24 cellular contexts compared by ENCODE assay signal in the genomic region with DNA sequence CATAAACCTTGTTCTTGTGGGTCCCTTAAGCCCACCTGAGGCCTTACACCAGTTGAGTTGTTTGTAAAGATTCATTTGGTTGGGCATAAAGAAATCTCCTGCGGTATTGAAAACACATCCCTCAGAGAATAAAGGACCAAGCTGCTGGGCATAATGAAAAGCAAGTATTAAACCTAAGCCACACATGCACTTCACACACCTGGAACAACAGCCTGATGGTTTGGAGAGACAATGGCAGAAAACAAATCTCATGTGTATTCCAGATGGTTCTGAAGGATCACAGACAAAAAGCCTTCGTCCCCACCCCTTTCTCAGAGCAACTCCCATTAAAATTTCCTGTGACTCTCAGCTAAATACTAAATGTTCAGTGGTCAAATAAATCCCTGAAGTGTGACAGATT. TPM values are rescaled to one million over a fixed set of nuclear protein-coding genes. Genes with fewer than 3 reads are reported as not detected.
"Had no signal": no experiment of that assay in that cellular context is flagged by ENCODE, and none has a peak within 500 bp of the region (broad histone marks: within the 10 kb centered on the region; RNA-seq: fewer than 3 reads in every experiment).

No MANE protein-coding gene starts in this region.

- H3K27me3 Mint-ChIP-seq: activated CD8-positive, alpha-beta memory T cell treated with anti-CD3 and anti-CD28 coated beads, Interleukin-2, amount 10 ng/mL, durations not matched to agents 7 days and 5 days had no signal

- H3K4me1 Mint-ChIP-seq: activated CD8-positive, alpha-beta memory T cell treated with anti-CD3 and anti-CD28 coated beads, Interleukin-2, amount 10 ng/mL, durations not matched to agents 7 days and 5 days; activated naive CD8-positive, alpha-beta T cell treated with anti-CD3 and anti-CD28 coated beads, Interleukin-2, amount 50 U/mL, for 24 hours; memory B cell; naive thymus-derived CD8-positive, alpha-beta T cell; stimulated activated memory B cell treated with anti-CD40 and anti-IgM and Interleukin-4, amounts not matched to agents 10 μg/mL and 1 μg/mL and 100 μg/mL, for 72 hours had no signal

- H3K36me3 Mint-ChIP-seq: activated CD8-positive, alpha-beta memory T cell treated with anti-CD3 and anti-CD28 coated beads, Interleukin-2, amount 10 ng/mL, durations not matched to agents 7 days and 5 days; memory B cell; naive thymus-derived CD8-positive, alpha-beta T cell; stimulated activated memory B cell treated with anti-CD40 and anti-IgM and Interleukin-4, amounts not matched to agents 10 μg/mL and 1 μg/mL and 100 μg/mL, for 72 hours had no signal

- H3K79me2 ChIP-seq: parathyroid adenoma had no signal

- H3K4me1 ChIP-seq: ascending aorta, breast epithelium, esophagus squamous epithelium, left ventricle myocardium inferior, parathyroid adenoma had no signal

- H3K9me3 ChIP-seq: ascending aorta, breast epithelium, esophagus squamous epithelium, left ventricle myocardium inferior, neutrophil had no signal

- H2AFZ ChIP-seq: parathyroid adenoma had no signal

- ATAC-seq: activated CD8-positive, alpha-beta memory T cell treated with anti-CD3 and anti-CD28 coated beads, Interleukin-2, amount 10 ng/mL, durations not matched to agents 7 days and 5 days; activated naive CD8-positive, alpha-beta T cell treated with anti-CD3 and anti-CD28 coated beads, Interleukin-2, amount 50 U/mL, for 24 hours; naive thymus-derived CD8-positive, alpha-beta T cell; stimulated activated memory B cell treated with anti-CD40 and anti-IgM and Interleukin-4, amounts not matched to agents 10 μg/mL and 1 μg/mL and 100 μg/mL, for 72 hours had no signal

- H3K9me3 Mint-ChIP-seq: activated naive CD4-positive, alpha-beta T cell treated with anti-CD3 and anti-CD28 coated beads for 36 hours; activated naive CD8-positive, alpha-beta T cell treated with anti-CD3 and anti-CD28 coated beads, Interleukin-2, amount 50 U/mL, for 24 hours; activated T-helper 2 cell treated with anti-CD3 and anti-CD28 coated beads, Interferon-gamma antibody, Interleukin-2, Interleukin-4, amounts not matched to agents 10 μg/mL and 5 μg/mL and 100 μg/mL, durations not matched to agents 14 hours and 24 hours and 36 hours had no signal

- H3K9ac ChIP-seq: parathyroid adenoma had no signal

- H3K4me3 Mint-ChIP-seq: activated CD8-positive, alpha-beta memory T cell treated with anti-CD3 and anti-CD28 coated beads, Interleukin-2, amount 10 ng/mL, durations not matched to agents 7 days and 5 days; activated naive CD4-positive, alpha-beta T cell treated with anti-CD3 and anti-CD28 coated beads for 36 hours; activated naive CD8-positive, alpha-beta T cell treated with anti-CD3 and anti-CD28 coated beads, Interleukin-2, amount 50 U/mL, for 24 hours; memory B cell; naive thymus-derived CD8-positive, alpha-beta T cell; stimulated activated memory B cell treated with anti-CD40 and anti-IgM and Interleukin-4, amounts not matched to agents 10 μg/mL and 1 μg/mL and 100 μg/mL, for 72 hours had no signal

- H3K27ac ChIP-seq: ascending aorta, breast epithelium, esophagus squamous epithelium, left ventricle myocardium inferior, neutrophil, parathyroid adenoma, VCaP had no signal

- H3K36me3 ChIP-seq: ascending aorta, breast epithelium, esophagus squamous epithelium, left ventricle myocardium inferior, neutrophil had no signal

- H3K27ac Mint-ChIP-seq: activated CD8-positive, alpha-beta memory T cell treated with anti-CD3 and anti-CD28 coated beads, Interleukin-2, amount 10 ng/mL, durations not matched to agents 7 days and 5 days; activated naive CD4-positive, alpha-beta T cell treated with anti-CD3 and anti-CD28 coated beads for 36 hours; activated naive CD8-positive, alpha-beta T cell treated with anti-CD3 and anti-CD28 coated beads, Interleukin-2, amount 50 U/mL, for 24 hours; activated T-helper 2 cell treated with anti-CD3 and anti-CD28 coated beads, Interferon-gamma antibody, Interleukin-2, Interleukin-4, amounts not matched to agents 10 μg/mL and 5 μg/mL and 100 μg/mL, durations not matched to agents 14 hours and 24 hours and 36 hours; memory B cell; naive thymus-derived CD8-positive, alpha-beta T cell; stimulated activated memory B cell treated with anti-CD40 and anti-IgM and Interleukin-4, amounts not matched to agents 10 μg/mL and 1 μg/mL and 100 μg/mL, for 72 hours had no signal

- H3K4me3 ChIP-seq: ascending aorta, breast epithelium, esophagus squamous epithelium, left ventricle myocardium inferior had no signal

- DNase-seq: activated CD4-positive, alpha-beta T cell treated with anti-CD3 and anti-CD28 coated beads, Interleukin-2, amount 50 U/mL, for 48 hours; activated CD8-positive, alpha-beta memory T cell treated with anti-CD3 and anti-CD28 coated beads, Interleukin-2, amount 10 ng/mL, durations not matched to agents 7 days and 5 days; activated naive CD4-positive, alpha-beta T cell treated with anti-CD3 and anti-CD28 coated beads for 36 hours; activated naive CD8-positive, alpha-beta T cell treated with anti-CD3 and anti-CD28 coated beads, Interleukin-2, amount 50 U/mL, for 24 hours; activated T-cell treated with anti-CD3 and anti-CD28 coated beads, Interleukin-2, amount 50 U/mL, for 1 hour; cerebellar nuclear complex; effector CD8-positive, alpha-beta T cell; esophagus squamous epithelium; foreskin fibroblast; hypothalamus; left ventricle myocardium inferior; naive thymus-derived CD8-positive, alpha-beta T cell; retina had no signal

- H3K27me3 ChIP-seq: ascending aorta, breast epithelium, neutrophil had no signal

RNA-seq across cellular contexts. Expression of a gene that starts 44.2 kb away (rescaled TPM):
- total RNA-seq: activated CD8-positive, alpha-beta memory T cell treated with anti-CD3 and anti-CD28 coated beads, Interleukin-2, amount 10 ng/mL, durations not matched to agents 7 days and 5 days; activated naive CD4-positive, alpha-beta T cell treated with anti-CD3 and anti-CD28 coated beads for 36 hours; activated T-helper 2 cell treated with anti-CD3 and anti-CD28 coated beads, Interferon-gamma antibody, Interleukin-2, Interleukin-4, amounts not matched to agents 10 μg/mL and 5 μg/mL and 100 μg/mL, durations not matched to agents 14 hours and 24 hours and 36 hours; ascending aorta; breast epithelium; endothelial cell of umbilical vein; esophagus squamous epithelium; kidney epithelial cell; left ventricle myocardium inferior; naive thymus-derived CD8-positive, alpha-beta T cell; urinary bladder had no signal
